ENCODE assay signal across 8 cellular contexts in the genomic region with DNA sequence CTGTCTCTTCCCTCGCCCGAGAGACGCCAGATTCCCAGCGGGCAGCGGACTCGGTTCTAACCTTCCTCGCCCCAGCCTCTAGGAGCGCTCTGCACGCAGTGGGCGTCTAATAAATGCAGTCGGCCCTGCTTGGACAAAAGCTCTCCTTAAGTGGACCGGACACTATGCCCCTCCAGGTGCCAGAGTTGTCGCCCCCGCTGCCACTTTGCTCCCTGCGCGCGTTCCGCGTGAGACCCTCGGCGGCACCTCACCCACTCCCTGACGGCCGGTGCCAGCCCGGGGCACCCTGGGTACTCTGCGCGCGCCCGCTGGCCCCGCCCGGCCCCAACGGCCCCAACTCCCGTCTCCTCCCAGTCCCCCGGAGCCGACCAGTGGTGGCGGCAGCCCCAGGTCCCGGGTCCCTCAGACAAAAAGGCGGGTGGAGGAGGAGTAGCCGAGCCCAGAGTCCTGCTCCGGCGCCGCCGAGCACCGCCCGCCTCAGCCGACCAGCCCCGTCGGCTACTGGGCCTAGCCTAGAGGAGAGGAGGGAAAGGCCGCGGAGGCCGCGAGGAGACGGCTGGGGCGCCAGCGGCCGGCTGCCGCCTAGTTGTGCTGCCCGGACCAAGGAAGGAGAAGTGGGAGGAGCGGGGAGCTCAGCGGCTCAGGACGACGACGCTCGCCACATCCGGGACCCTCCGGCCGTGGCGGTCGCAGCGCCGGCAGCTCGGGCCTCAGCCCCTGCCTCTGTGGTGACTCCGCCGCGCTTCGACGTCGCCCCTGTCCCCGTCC.
A peak's percentile ranks its signal among the peaks of the same experiment; 100 is the strongest.
DNase-seq lines count a peak whose midpoint lies in the region; ATAC-seq and TF ChIP-seq lines count a peak whose summit lies in the region.

No MANE protein-coding gene starts in this region.

- peak overlapping the region; percentile 76 for H3K27ac ChIP-seq in RWPE2 (ENCODE audit: poor library complexity, severe bottlenecking)
- peak overlapping the region; percentile 95 for H3K27ac ChIP-seq in neural progenitor cell
- H3K27ac ChIP-seq in subcutaneous abdominal adipose tissue (ENCODE audit: low read depth, low read length): peak overlapping the region; percentile 92

- H3K36me3 ChIP-seq in RWPE2 (ENCODE audit: low read depth) (no peaks in the 10 kb centered on the region), neural progenitor cell (no peaks in the 10 kb centered on the region), subcutaneous abdominal adipose tissue (ENCODE audit: control insufficient read depth in 5 of 5, insufficient read depth in 5 of 5, low read length in 5 of 5) (no peaks in the 10 kb centered on the region)

- H3K36me3 Mint-ChIP-seq in neural progenitor cell: peaks cover 3% of the 10 kb centered on the region

- peaks cover 4% of the 10 kb centered on the region for H3K27me3 Mint-ChIP-seq in neural progenitor cell (ENCODE audit: insufficient read depth, low read depth)

- H3K4me2 ChIP-seq in neural progenitor cell: peak overlapping the region; percentile 81

- H3K9ac ChIP-seq in neural progenitor cell: peak overlapping the region; percentile 75
- peak overlapping the region; percentile 0 to 92 (median 84) for H3K9ac ChIP-seq in subcutaneous abdominal adipose tissue (ENCODE audit: low read length in 5 of 5)

- TF ChIP-seq CTCF in RWPE2 (IDR thresholded peaks at IDR 0.05; ENCODE audit: poor library complexity, severe bottlenecking): peak; percentile 68
- TF ChIP-seq CTCF in neural progenitor cell (IDR thresholded peaks at IDR 0.05): peak; percentile 58

- H3K4me1 Mint-ChIP-seq in neural progenitor cell: peaks cover 23% of the 10 kb centered on the region

- peaks cover 2% of the 10 kb centered on the region for H3K9me3 Mint-ChIP-seq in neural progenitor cell

- H3K4me1 ChIP-seq in RWPE2 (ENCODE audit: insufficient read depth, poor library complexity, severe bottlenecking): peaks cover 3% of the 10 kb centered on the region
- peaks cover 18% of the 10 kb centered on the region for H3K4me1 ChIP-seq in neural progenitor cell
- H3K4me1 ChIP-seq in subcutaneous abdominal adipose tissue (ENCODE audit: control insufficient read depth in 5 of 5, insufficient read depth in 5 of 5, low read length in 5 of 5): peaks cover 2 to 18% (median 16%) of the 10 kb centered on the region in 5 donors

- in situ Hi-C loops in KBM-7 (cut with MboI; ENCODE audit: low pct_unique_long_range_greater_than_20kb, low sequenced_read_pairs): no loop called here

- peak overlapping the region; percentile 92 for H3K27ac Mint-ChIP-seq in neural progenitor cell

- H3K9me3 ChIP-seq in RWPE2 (ENCODE audit: severe bottlenecking) (no peaks in the 10 kb centered on the region), neural progenitor cell (ENCODE audit: low read depth) (no peaks in the 10 kb centered on the region), subcutaneous abdominal adipose tissue (ENCODE audit: control insufficient read depth in 5 of 5, low read length in 5 of 5) (no peaks in the 10 kb centered on the region)

- peaks cover 32% of the 10 kb centered on the region for H4K20me1 ChIP-seq in neural progenitor cell (ENCODE audit: low read depth)

- DNase-seq in ELF-1 (ENCODE audit: low read depth, low spot score) (peak; percentile 91), KBM-7 (peak; percentile 89), RWPE2 (ENCODE audit: low spot score) (peak; percentile 80), foreskin melanocyte (peak; percentile 83), neural progenitor cell (ENCODE audit: low spot score) (peak; percentile 93)
- DNase-seq in activated gamma-delta T cell treated with anti-CD3 and anti-CD28 coated beads, Interleukin-2, amount 50 U/mL, for 16 hours (ENCODE audit: low read depth): peak; percentile 35

- no peaks in the 10 kb centered on the region for H3K27me3 ChIP-seq in RWPE2 (ENCODE audit: insufficient read depth, poor library complexity, severe bottlenecking)
- H3K27me3 ChIP-seq in neural progenitor cell: no peaks in the 10 kb centered on the region
- no peaks in the 10 kb centered on the region for H3K27me3 ChIP-seq in subcutaneous abdominal adipose tissue (ENCODE audit: control insufficient read depth in 5 of 5, insufficient read depth in 4 of 5, low read length in 5 of 5)

- peaks cover 40% of the 10 kb centered on the region for H3F3A ChIP-seq in neural progenitor cell (ENCODE audit: low read depth)

- H3K4me3 Mint-ChIP-seq in neural progenitor cell: peak overlapping the region; percentile 99

- H2AFZ ChIP-seq in neural progenitor cell (replicated peaks): peak overlapping the region; percentile 92

- ATAC-seq in GM21723 (IDR thresholded peaks at IDR 0.05; ENCODE audit: unreplicated experiment): peak; percentile 80
- ATAC-seq in RWPE2 (ENCODE audit: low read depth): peak; percentile 94

- H3K4me3 ChIP-seq in RWPE2 (ENCODE audit: severe bottlenecking): peak overlapping the region; percentile 90
- peak overlapping the region; percentile 96 for H3K4me3 ChIP-seq in neural progenitor cell
- peak overlapping the region; percentile 72 to 93 (median 90) for H3K4me3 ChIP-seq in subcutaneous abdominal adipose tissue (ENCODE audit: low read depth in 1 of 5, low read length in 5 of 5)

- H3K79me2 ChIP-seq in neural progenitor cell (ENCODE audit: low read depth): peaks cover 45% of the 10 kb centered on the region

Comparison
In these comparisons a context has a peak if more than half of its experiments do, and no peak if none do; other contexts are left out.
1. Peak in every context shown above with its lines: DNase-seq, ATAC-seq, H3K4me3 ChIP-seq and H3K27ac ChIP-seq.
2. DNase-seq: peak in every context shown above with its lines; median percentile 93 in neural progenitor cell; 91 in ELF-1; 89 in KBM-7; 83 in foreskin melanocyte; 80 in RWPE2; 35 in activated gamma-delta T cell treated with anti-CD3 and anti-CD28 coated beads, Interleukin-2, amount 50 U/mL, for 16 hours.